ENCODE assay signal across 16 cellular contexts in the genomic region with DNA sequence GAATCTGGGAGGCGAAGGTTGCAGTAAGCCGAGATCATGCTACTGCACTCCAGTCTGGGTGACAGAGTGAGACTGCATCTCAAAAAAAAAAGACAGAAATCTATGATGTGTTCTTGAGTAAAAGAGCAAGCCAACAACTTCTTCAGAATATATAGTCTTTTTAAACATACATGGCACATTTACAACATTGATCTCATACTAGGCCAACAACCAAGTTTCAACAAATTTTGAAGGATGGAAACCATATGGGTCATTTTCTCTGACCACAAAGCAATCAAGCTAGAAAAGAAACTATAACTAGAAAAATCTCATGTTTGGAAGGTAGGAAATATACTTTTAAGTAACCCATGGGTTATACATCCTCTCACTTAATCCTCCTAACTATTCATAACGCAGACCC.
"Had no signal": no experiment of that assay in that cellular context is flagged by ENCODE, and none has a peak within 500 bp of the region (broad histone marks: within the 10 kb centered on the region; RNA-seq: fewer than 3 reads in every experiment).

No MANE protein-coding gene starts in this region.

- H3K4me1 ChIP-seq: adrenal gland, sigmoid colon had no signal

- ATAC-seq: activated CD8-positive, alpha-beta memory T cell treated with anti-CD3 and anti-CD28 coated beads, Interleukin-2, amount 10 ng/mL, durations not matched to agents 7 days and 5 days; activated T-helper 17 cell treated with anti-CD3 and anti-CD28 coated beads, Interleukin-2, amount 50 U/mL, for 72 hours; stimulated activated naive B cell treated with anti-CD40 and anti-IgM and Interleukin-4, amounts not matched to agents 10 μg/mL and 1 μg/mL and 100 μg/mL, for 72 hours had no signal

- H3K27me3 Mint-ChIP-seq: activated CD4-positive, alpha-beta memory T cell treated with anti-CD3 and anti-CD28 coated beads, Interleukin-2, amount 10 ng/mL, durations not matched to agents 7 days and 5 days; activated CD8-positive, alpha-beta memory T cell treated with anti-CD3 and anti-CD28 coated beads, Interleukin-2, amount 10 ng/mL, durations not matched to agents 7 days and 5 days; activated naive CD4-positive, alpha-beta T cell treated with anti-CD3 and anti-CD28 coated beads, Interleukin-2, amount 10 ng/mL, durations not matched to agents 7 days and 5 days; activated T-helper 17 cell treated with anti-CD3 and anti-CD28 coated beads, Interleukin-2, amount 50 U/mL, for 72 hours; stimulated activated naive B cell treated with anti-CD40 and anti-IgM and Interleukin-4, amounts not matched to agents 10 μg/mL and 1 μg/mL and 100 μg/mL, for 72 hours had no signal

- H3K27me3 ChIP-seq: adrenal gland, sigmoid colon had no signal

- H3K4me3 ChIP-seq: adrenal gland, sigmoid colon, thoracic aorta had no signal

- H3K9me3 Mint-ChIP-seq: activated CD4-positive, alpha-beta memory T cell treated with anti-CD3 and anti-CD28 coated beads, Interleukin-2, amount 10 ng/mL, durations not matched to agents 7 days and 5 days; activated T-helper 17 cell treated with anti-CD3 and anti-CD28 coated beads, Interleukin-2, amount 50 U/mL, for 72 hours had no signal

- H3K27ac Mint-ChIP-seq: activated CD4-positive, alpha-beta memory T cell treated with anti-CD3 and anti-CD28 coated beads, Interleukin-2, amount 10 ng/mL, durations not matched to agents 7 days and 5 days; activated CD8-positive, alpha-beta memory T cell treated with anti-CD3 and anti-CD28 coated beads, Interleukin-2, amount 10 ng/mL, durations not matched to agents 7 days and 5 days; activated naive CD4-positive, alpha-beta T cell treated with anti-CD3 and anti-CD28 coated beads, Interleukin-2, amount 10 ng/mL, durations not matched to agents 7 days and 5 days; activated T-helper 17 cell treated with anti-CD3 and anti-CD28 coated beads, Interleukin-2, amount 50 U/mL, for 72 hours had no signal

- H3K4me3 Mint-ChIP-seq: activated CD4-positive, alpha-beta memory T cell treated with anti-CD3 and anti-CD28 coated beads, Interleukin-2, amount 10 ng/mL, durations not matched to agents 7 days and 5 days; activated CD8-positive, alpha-beta memory T cell treated with anti-CD3 and anti-CD28 coated beads, Interleukin-2, amount 10 ng/mL, durations not matched to agents 7 days and 5 days; activated naive CD4-positive, alpha-beta T cell treated with anti-CD3 and anti-CD28 coated beads, Interleukin-2, amount 10 ng/mL, durations not matched to agents 7 days and 5 days; activated T-helper 17 cell treated with anti-CD3 and anti-CD28 coated beads, Interleukin-2, amount 50 U/mL, for 72 hours; nephron progenitor cell; stimulated activated naive B cell treated with anti-CD40 and anti-IgM and Interleukin-4, amounts not matched to agents 10 μg/mL and 1 μg/mL and 100 μg/mL, for 72 hours had no signal

- H3K27ac ChIP-seq: adrenal gland, sigmoid colon, thoracic aorta had no signal

- H3K9me3 ChIP-seq: adrenal gland, sigmoid colon, thoracic aorta had no signal

- H3K4me1 Mint-ChIP-seq: activated CD4-positive, alpha-beta memory T cell treated with anti-CD3 and anti-CD28 coated beads, Interleukin-2, amount 10 ng/mL, durations not matched to agents 7 days and 5 days; activated CD8-positive, alpha-beta memory T cell treated with anti-CD3 and anti-CD28 coated beads, Interleukin-2, amount 10 ng/mL, durations not matched to agents 7 days and 5 days; activated naive CD4-positive, alpha-beta T cell treated with anti-CD3 and anti-CD28 coated beads, Interleukin-2, amount 10 ng/mL, durations not matched to agents 7 days and 5 days; activated T-helper 17 cell treated with anti-CD3 and anti-CD28 coated beads, Interleukin-2, amount 50 U/mL, for 72 hours had no signal

- DNase-seq: activated CD4-positive, alpha-beta memory T cell treated with anti-CD3 and anti-CD28 coated beads, Interleukin-2, amount 10 ng/mL, durations not matched to agents 7 days and 5 days; activated CD4-positive, alpha-beta T cell treated with anti-CD3 and anti-CD28 coated beads for 4 hours; activated CD8-positive, alpha-beta memory T cell treated with anti-CD3 and anti-CD28 coated beads, Interleukin-2, amount 10 ng/mL, durations not matched to agents 7 days and 5 days; activated naive CD4-positive, alpha-beta T cell treated with anti-CD3 and anti-CD28 coated beads, Interleukin-2, amount 10 ng/mL, durations not matched to agents 7 days and 5 days; adrenal gland; cerebellar nuclear complex; effector CD4-positive, alpha-beta T cell; mesendoderm; nephron progenitor cell; nucleus accumbens; sigmoid colon; stimulated activated CD4-positive, alpha-beta T cell treated with anti-CD3 and anti-CD28 coated beads, Interleukin-4, amount 100 ng/mL, for 24 hours; stimulated activated naive B cell treated with anti-CD40 and anti-IgM and Interleukin-4, amounts not matched to agents 10 μg/mL and 1 μg/mL and 100 μg/mL, for 72 hours; SW 1271 had no signal
